Comparison of ENCODE assay signal across 1 cellular context in genomic region chr18:158128-159036, GRCh38.
TF ChIP-seq lines count a peak whose summit lies in the region.

Gene USP14, plus strand, starts transcription at chr18:158557. Its CDS starts 142 bp downstream, at chr18:158699.

TF ChIP-seq in HepG2, 621 proteins besides CTCF, POLR2A, EP300 and RAD21 (continued from another document and continues in another):
- peak; percentile 83 for TF ChIP-seq ZNF280D (CRISPR knock-in tag; IDR thresholded peaks at IDR 0.05)
- peak; percentile 45; the same call in 1 of the 2 replicates for TF ChIP-seq TBX3 (IDR thresholded peaks at IDR 0.05; ENCODE audit: borderline replicate concordance)
- TF ChIP-seq ZNF30 (CRISPR knock-in tag; IDR thresholded peaks at IDR 0.05) = peak; percentile 95
- no peak for TF ChIP-seq RFX5 (IDR thresholded peaks at IDR 0.05; ENCODE audit: low read depth, low read length)
- TF ChIP-seq MEIS2 (CRISPR knock-in tag; IDR thresholded peaks at IDR 0.05) = peak; percentile 93
- TF ChIP-seq AFF4 (CRISPR knock-in tag; IDR thresholded peaks at IDR 0.05) = no peak
- TF ChIP-seq ZNF484 (CRISPR knock-in tag; IDR thresholded peaks at IDR 0.05; ENCODE audit: borderline replicate concordance, low read depth) = peak; percentile 85; the same call in 1 of the 2 replicates
- TF ChIP-seq PBX3 (CRISPR knock-in tag; IDR thresholded peaks at IDR 0.05; ENCODE audit: borderline replicate concordance) = peak; percentile 44; the same call in 1 of the 2 replicates
- no peak for TF ChIP-seq ZNF350 (CRISPR knock-in tag; IDR thresholded peaks at IDR 0.05; ENCODE audit: borderline replicate concordance, low read depth)
- TF ChIP-seq RBM22 (optimal IDR thresholded peaks at IDR 0.05; ENCODE audit: low read length) = no peak
- peak; percentile 75; the same call in 1 of the 2 replicates for TF ChIP-seq ZBTB4 (CRISPR knock-in tag; IDR thresholded peaks at IDR 0.05; ENCODE audit: borderline replicate concordance)
- TF ChIP-seq E2F2 (CRISPR knock-in tag; IDR thresholded peaks at IDR 0.05; ENCODE audit: borderline replicate concordance) = peak; percentile 82; the same call in 1 of the 2 replicates
- no peak for TF ChIP-seq SCMH1 (CRISPR knock-in tag; IDR thresholded peaks at IDR 0.05; ENCODE audit: borderline replicate concordance)
- TF ChIP-seq ZNF646 (CRISPR knock-in tag; IDR thresholded peaks at IDR 0.05) = no peak
- peak; percentile 89; the same call in 1 of the 2 replicates for TF ChIP-seq KLF15 (CRISPR knock-in tag; IDR thresholded peaks at IDR 0.05; ENCODE audit: borderline replicate concordance)
- TF ChIP-seq SALL1 (CRISPR knock-in tag; IDR thresholded peaks at IDR 0.05) = peak; percentile 98
- peak; percentile 49 for TF ChIP-seq AGO2 (optimal IDR thresholded peaks at IDR 0.05; ENCODE audit: low read depth, low read length)
- TF ChIP-seq PHF20 (CRISPR knock-in tag; IDR thresholded peaks at IDR 0.05) = peak; percentile 90
- TF ChIP-seq PCBP2 (optimal IDR thresholded peaks at IDR 0.05; ENCODE audit: low read depth, low read length, poor library complexity, severe bottlenecking) = no peak
- peak; percentile 87; the same call in 1 of the 2 replicates for TF ChIP-seq SMAD1 (CRISPR knock-in tag; IDR thresholded peaks at IDR 0.05; ENCODE audit: borderline replicate concordance, low read depth)
- peak; percentile 68 for TF ChIP-seq NFYC (CRISPR knock-in tag; IDR thresholded peaks at IDR 0.05)
- 0 out of 2 replicates have a peak, but pooled peaks have one; percentile 13 for TF ChIP-seq FOXA3 (CRISPR knock-in tag; IDR thresholded peaks at IDR 0.05)
- no peak for TF ChIP-seq CENPX (CRISPR knock-in tag; IDR thresholded peaks at IDR 0.05)
- no peak for TF ChIP-seq ZNF597 (CRISPR knock-in tag; IDR thresholded peaks at IDR 0.05)
- no peak for TF ChIP-seq ELF1 (CRISPR knock-in tag; IDR thresholded peaks at IDR 0.05)
- TF ChIP-seq ZNF282 (IDR thresholded peaks at IDR 0.05; ENCODE audit: partially characterized antibody) = no peak
- TF ChIP-seq ZNF781 (CRISPR knock-in tag; IDR thresholded peaks at IDR 0.05; ENCODE audit: borderline replicate concordance, not compliant biosample characterization) = peak; percentile 69
- peak; percentile 89 for TF ChIP-seq CREM (IDR thresholded peaks at IDR 0.05)
- TF ChIP-seq CREM (CRISPR knock-in tag; IDR thresholded peaks at IDR 0.05) = peak; percentile 68
- no peak for TF ChIP-seq ATF3 (CRISPR knock-in tag; IDR thresholded peaks at IDR 0.05)
- TF ChIP-seq ZNF101 (CRISPR knock-in tag; IDR thresholded peaks at IDR 0.05; ENCODE audit: borderline replicate concordance, low read depth) = 0 out of 2 replicates have a peak, but pooled peaks have one; percentile 9
- TF ChIP-seq MAFK (conservative IDR thresholded peaks at IDR 0.05 in 1 of 2, IDR thresholded peaks at IDR 0.05 in 1 of 2; ENCODE audit: low read length in 2 of 2) = 0 out of 4 replicates have a peak, but pooled peaks of 1 of the 2 experiments have one; percentile 4
